ENCODE assay signal across 17 cellular contexts in genomic region chr10:60377955-60378354, GRCh38. TPM values are rescaled to one million over a fixed set of nuclear protein-coding genes. Genes with fewer than 3 reads are reported as not detected.
DNase-seq lines count a peak whose midpoint lies in the region; ATAC-seq and TF ChIP-seq lines count a peak whose summit lies in the region.
"Had no signal": no experiment of that assay in that cellular context is flagged by ENCODE, and none has a peak within 500 bp of the region (broad histone marks: within the 10 kb centered on the region; RNA-seq: fewer than 3 reads in every experiment).

No MANE protein-coding gene starts in this region.

- H3K9me3 ChIP-seq in osteoblast (ENCODE audit: low read depth, low read length) (no peaks in the 10 kb centered on the region), Karpas-422 (ENCODE audit: low read length) (no peaks in the 10 kb centered on the region)
- H3K9me3 ChIP-seq: heart left ventricle had no signal

- no peak overlapping the region for H3K4me3 ChIP-seq in choroid plexus epithelial cell (ENCODE audit: low read depth, low read length)
- H3K4me3 ChIP-seq in osteoblast (ENCODE audit: insufficient read depth, low read length): no peak overlapping the region
- no peak overlapping the region for H3K4me3 ChIP-seq in Karpas-422 (ENCODE audit: low read length)
- H3K4me3 ChIP-seq: heart left ventricle had no signal

- H3K4me3 Mint-ChIP-seq in Calu3 (ENCODE audit: low read depth, unreplicated experiment): no peak overlapping the region
- no peak overlapping the region for H3K4me3 Mint-ChIP-seq in stimulated activated memory B cell treated with anti-CD40 and anti-IgM and Interleukin-4, amounts not matched to agents 10 μg/mL and 1 μg/mL and 100 μg/mL, for 72 hours
- H3K4me3 Mint-ChIP-seq: activated B cell treated with CpG ODN at 0.5 μM for 24 hours; activated naive CD8-positive, alpha-beta T cell; activated T-helper 1 cell treated with anti-CD3 and anti-CD28 coated beads, Interleukin-12 subunit alpha, Interleukin-12 subunit beta, Interleukin-2, Interleukin-4 antibody, amounts not matched to agents 30 ng/mL and 10 ng/mL and 1 ng/mL, durations not matched to agents 14 hours and 24 hours and 36 hours; naive B cell had no signal

- H3K9ac ChIP-seq in Karpas-422 (ENCODE audit: low read length): no peak overlapping the region

- no peaks in the 10 kb centered on the region for H3K79me2 ChIP-seq in osteoblast (ENCODE audit: insufficient read depth, low read length)
- no peaks in the 10 kb centered on the region for H3K79me2 ChIP-seq in Karpas-422 (ENCODE audit: low read length)

- H3K4me2 ChIP-seq in osteoblast (ENCODE audit: insufficient read depth, low read length): no peak overlapping the region
- no peak overlapping the region for H3K4me2 ChIP-seq in Karpas-422 (ENCODE audit: low read depth, low read length, poor library complexity, severe bottlenecking)

- no peaks in the 10 kb centered on the region for H3K27me3 Mint-ChIP-seq in Calu3 (ENCODE audit: unreplicated experiment)
- no peaks in the 10 kb centered on the region for H3K27me3 Mint-ChIP-seq in stimulated activated memory B cell treated with anti-CD40 and anti-IgM and Interleukin-4, amounts not matched to agents 10 μg/mL and 1 μg/mL and 100 μg/mL, for 72 hours
- H3K27me3 Mint-ChIP-seq: activated B cell treated with CpG ODN at 0.5 μM for 24 hours; activated naive CD8-positive, alpha-beta T cell; naive B cell had no signal

- H4K20me1 ChIP-seq in osteoblast (ENCODE audit: insufficient read depth, low read length) (no peaks in the 10 kb centered on the region), Karpas-422 (ENCODE audit: insufficient read depth, low read depth, low read length) (no peaks in the 10 kb centered on the region)

- BruUV-seq in Calu3 (replicated peaks; lab: Mats Ljungman, UMichigan): no TSS peak

- H3K27me3 ChIP-seq in osteoblast (ENCODE audit: insufficient read depth, low read length): no peaks in the 10 kb centered on the region
- no peaks in the 10 kb centered on the region for H3K27me3 ChIP-seq in Karpas-422 (ENCODE audit: low read length)
- H3K27me3 ChIP-seq: heart left ventricle had no signal

- ATAC-seq in stimulated activated memory B cell treated with anti-CD40 and anti-IgM and Interleukin-4, amounts not matched to agents 10 μg/mL and 1 μg/mL and 100 μg/mL, for 72 hours: no peak
- ATAC-seq: esophagus mucosa, heart left ventricle had no signal

- H3K27ac ChIP-seq in osteoblast (ENCODE audit: low read depth, low read length) (peak overlapping the region; percentile 18), Karpas-422 (ENCODE audit: low read length) (no peak overlapping the region)
- H3K27ac ChIP-seq: heart left ventricle had no signal

- H3K27ac Mint-ChIP-seq in Calu3 (ENCODE audit: unreplicated experiment): no peak overlapping the region
- H3K27ac Mint-ChIP-seq in stimulated activated memory B cell treated with anti-CD40 and anti-IgM and Interleukin-4, amounts not matched to agents 10 μg/mL and 1 μg/mL and 100 μg/mL, for 72 hours: no peak overlapping the region
- H3K27ac Mint-ChIP-seq: activated B cell treated with CpG ODN at 0.5 μM for 24 hours; activated naive CD8-positive, alpha-beta T cell; activated T-helper 1 cell treated with anti-CD3 and anti-CD28 coated beads, Interleukin-12 subunit alpha, Interleukin-12 subunit beta, Interleukin-2, Interleukin-4 antibody, amounts not matched to agents 30 ng/mL and 10 ng/mL and 1 ng/mL, durations not matched to agents 14 hours and 24 hours and 36 hours had no signal

- intact Hi-C loops in Calu3 (cut with micrococcal nuclease; ENCODE audit: unreplicated experiment): no loop called here

- no peak overlapping the region for H2AFZ ChIP-seq in osteoblast (ENCODE audit: low read length)
- H2AFZ ChIP-seq in Karpas-422 (ENCODE audit: low read length): no peak overlapping the region

- TF ChIP-seq CTCF in choroid plexus epithelial cell (conservative IDR thresholded peaks at IDR 0.05; ENCODE audit: low read depth, low read length): no peak
- no peak for TF ChIP-seq CTCF in osteoblast (IDR thresholded peaks at IDR 0.05; ENCODE audit: extremely low read depth, low read depth, low read length)
- TF ChIP-seq CTCF in Calu3 (IDR thresholded peaks at IDR 0.05; ENCODE audit: unreplicated experiment): no peak
- TF ChIP-seq CTCF in GM13977 (IDR thresholded peaks at IDR 0.05; ENCODE audit: extremely low read depth, insufficient read depth, missing control alignments): no peak

- peaks cover 9% of the 10 kb centered on the region for H3K4me1 ChIP-seq in osteoblast (ENCODE audit: insufficient read depth, low read length)
- no peaks in the 10 kb centered on the region for H3K4me1 ChIP-seq in Karpas-422 (ENCODE audit: low read length)

- H3K36me3 ChIP-seq in osteoblast (ENCODE audit: insufficient read depth, low read length) (no peaks in the 10 kb centered on the region), Karpas-422 (ENCODE audit: insufficient read depth, low read length) (no peaks in the 10 kb centered on the region)
- H3K36me3 ChIP-seq: heart left ventricle had no signal

- H3K36me3 Mint-ChIP-seq in Calu3 (ENCODE audit: insufficient read depth, unreplicated experiment): no peaks in the 10 kb centered on the region
- H3K36me3 Mint-ChIP-seq in stimulated activated memory B cell treated with anti-CD40 and anti-IgM and Interleukin-4, amounts not matched to agents 10 μg/mL and 1 μg/mL and 100 μg/mL, for 72 hours: peaks cover 7% of the 10 kb centered on the region
- H3K36me3 Mint-ChIP-seq: activated naive CD8-positive, alpha-beta T cell; naive B cell had no signal

- no peaks in the 10 kb centered on the region for H3K9me2 ChIP-seq in Karpas-422 (replicated peaks; ENCODE audit: insufficient read depth, low read length)

- in situ Hi-C loops in GM13977 (cut with MboI; ENCODE audit: low pct_unique_long_range_greater_than_20kb, low sequenced_read_pairs, unreplicated experiment): no loop called here

- no peaks in the 10 kb centered on the region for H3K9me3 Mint-ChIP-seq in Calu3 (ENCODE audit: low read depth, unreplicated experiment)
- H3K9me3 Mint-ChIP-seq in stimulated activated memory B cell treated with anti-CD40 and anti-IgM and Interleukin-4, amounts not matched to agents 10 μg/mL and 1 μg/mL and 100 μg/mL, for 72 hours: no peaks in the 10 kb centered on the region
- H3K9me3 Mint-ChIP-seq: activated B cell treated with CpG ODN at 0.5 μM for 24 hours; activated T-helper 1 cell treated with anti-CD3 and anti-CD28 coated beads, Interleukin-12 subunit alpha, Interleukin-12 subunit beta, Interleukin-2, Interleukin-4 antibody, amounts not matched to agents 30 ng/mL and 10 ng/mL and 1 ng/mL, durations not matched to agents 14 hours and 24 hours and 36 hours; naive B cell had no signal

- H3K4me1 Mint-ChIP-seq in Calu3 (ENCODE audit: low read depth, unreplicated experiment): peaks cover 9% of the 10 kb centered on the region
- peaks cover 12% of the 10 kb centered on the region for H3K4me1 Mint-ChIP-seq in stimulated activated memory B cell treated with anti-CD40 and anti-IgM and Interleukin-4, amounts not matched to agents 10 μg/mL and 1 μg/mL and 100 μg/mL, for 72 hours

- CTCF ChIA-PET in Calu3 (lab: Charles Lee): no interaction called here

- peak; percentile 26 for DNase-seq in Daoy (ENCODE audit: low read depth)
- DNase-seq in NCI-H226: peak; percentile 66
- DNase-seq in choroid plexus epithelial cell (ENCODE audit: low read depth): peak; percentile 37
- DNase-seq in osteoblast (ENCODE audit: insufficient read length, low spot score, missing footprints): peak; percentile 53
- no peak for DNase-seq in Karpas-422
- no peak for DNase-seq in Calu3
- DNase-seq in GM13977 (ENCODE audit: low spot score): no peak
- DNase-seq: activated B cell treated with CpG ODN at 0.5 μM for 24 hours; heart left ventricle; KBM-7; naive B cell; NCI-H526; stimulated activated CD4-positive, alpha-beta T cell treated with anti-CD3 and anti-CD28 coated beads, Interleukin-2, amount 100 ng/mL, for 48 hours had no signal

RNA-seq across cellular contexts. Expression of gene ANK3, which starts 11.7 kb away (rescaled TPM):
- total RNA-seq in Daoy (2014; rRNA removed; shearing (Covaris generic)): 15.0 and 15.9 TPM in 2 replicates
- 44.5 and 58.0 TPM in 2 replicates for total RNA-seq in osteoblast
- total RNA-seq in Karpas-422 (2014; rRNA removed; shearing (Covaris generic); ENCODE audit: low replicate concordance): 3.3 and 7.0 TPM in 2 replicates
- 29.8 and 32.9 TPM in 2 replicates for total RNA-seq in Calu3 (2022)

Comparison
In these comparisons a context has a peak if more than half of its experiments do, and no peak if none do; other contexts are left out.
1. DNase-seq: peak in Daoy (single experiment), NCI-H226 (single experiment), choroid plexus epithelial cell (single experiment) and osteoblast (single experiment); none in Karpas-422 (single experiment), Calu3 (single experiment) and GM13977 (single experiment).